In the genomic region with DNA sequence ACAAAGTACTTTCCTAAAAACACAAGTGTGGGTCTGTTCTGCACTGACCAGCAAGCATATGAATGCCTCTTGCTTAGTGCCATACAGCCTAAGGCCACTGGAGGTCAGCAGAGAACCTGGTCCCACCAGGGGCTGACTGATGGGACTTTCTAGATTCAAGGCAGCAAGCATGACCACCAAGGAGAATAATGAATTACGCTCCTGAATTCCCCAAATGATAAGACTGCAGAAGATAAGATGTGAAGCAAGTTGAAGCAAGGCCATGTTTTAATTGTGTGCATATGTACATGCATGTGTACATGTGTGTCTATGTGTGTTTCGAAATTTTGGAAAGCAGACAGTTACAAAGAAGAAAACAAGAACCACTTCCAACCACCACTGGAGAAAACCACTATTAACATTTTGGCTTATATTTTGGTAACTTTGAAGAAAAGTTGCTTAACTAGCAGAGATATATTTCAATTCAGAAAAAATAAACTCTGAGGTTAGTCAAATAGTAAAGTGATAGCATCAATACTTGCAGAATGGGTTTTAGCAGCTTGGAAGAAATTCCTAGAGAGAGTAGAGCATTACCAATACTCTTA, we compare ENCODE assay signal across 8 cellular contexts.
DNase-seq lines count a peak whose midpoint lies in the region; ATAC-seq and TF ChIP-seq lines count a peak whose summit lies in the region.

No MANE protein-coding gene starts in this region.

- DNase-seq in GM04504 (ENCODE audit: low read depth) (peak; percentile 34), H4 (ENCODE audit: low spot score) (peak; percentile 58), SK-N-DZ (ENCODE audit: low spot score) (peak; percentile 69), head of caudate nucleus (peak; percentile 10 to 90 (median 70)), prostate gland (ENCODE audit: low spot score) (peak; percentile 49), aorta (peak; percentile 80 to 81)
- DNase-seq in activated naive CD4-positive, alpha-beta T cell treated with anti-CD3 and anti-CD28 coated beads, Interleukin-2, amount 50 U/mL, for 16 hours, result peak; percentile 69

- no peaks in the 10 kb centered on the region for H3K4me1 ChIP-seq in prostate gland (replicated peaks)
- no peaks in the 10 kb centered on the region for H3K4me1 ChIP-seq in aorta (ENCODE audit: control insufficient read depth in 1 of 2, insufficient read depth in 2 of 2, low read length in 2 of 2)

- H3K27ac ChIP-seq in prostate gland (no peak overlapping the region), aorta (ENCODE audit: low read depth in 1 of 2, low read length in 2 of 2) (no peak overlapping the region)

- peak; percentile 96 for TF ChIP-seq CTCF in LNCAP (IDR thresholded peaks at IDR 0.05)
- TF ChIP-seq CTCF in prostate gland (IDR thresholded peaks at IDR 0.05), result peak; percentile 24 to 78 (median 66)

- peak; percentile 92 for ATAC-seq in aorta (ENCODE audit: low FRiP score)

- H3K36me3 ChIP-seq in prostate gland, result no peaks in the 10 kb centered on the region
- H3K36me3 ChIP-seq in aorta (ENCODE audit: control insufficient read depth in 1 of 2, insufficient read depth in 2 of 2, low read length in 1 of 2), result peaks cover 3 to 5% of the 10 kb centered on the region in 2 donors

- no peak for TF ChIP-seq POLR2A in prostate gland (IDR thresholded peaks at IDR 0.05)

- 78% methylated on average over 2 of the region's 2 CpGs for WGBS in prostate gland
- WGBS in aorta, 2 donors, result 48 to 53% methylated on average over 2 of the region's 2 CpGs

- no peak overlapping the region for H3K4me3 ChIP-seq in prostate gland
- no peak overlapping the region for H3K4me3 ChIP-seq in aorta (ENCODE audit: low read length in 2 of 2)

- H3K9me3 ChIP-seq in prostate gland (no peaks in the 10 kb centered on the region), aorta (ENCODE audit: control insufficient read depth, low read length) (no peaks in the 10 kb centered on the region)

- no peaks in the 10 kb centered on the region for H3K27me3 ChIP-seq in prostate gland (replicated peaks; ENCODE audit: insufficient read depth)
- H3K27me3 ChIP-seq in aorta (ENCODE audit: control insufficient read depth in 1 of 2, insufficient read depth in 2 of 2, low read length in 1 of 2), result no peaks in the 10 kb centered on the region

- intact Hi-C loops in head of caudate nucleus (cut with DNase I), result loop anchor here (10.0 kb wide), 1 partner anchor 297 kb away; no protein-coding TSS in a partner anchor
- intact Hi-C loops in prostate gland (cut with DNase I), result loop anchor here (5.0 to 10.0 kb wide), 4 partner anchors 194 to 763 kb away; no protein-coding TSS in a partner anchor
- intact Hi-C loops in aorta (cut with DNase I), result loop anchor here (10.0 kb wide), 2 partner anchors 187 to 297 kb away; no protein-coding TSS in a partner anchor
